8 cellular contexts compared by ENCODE assay signal in genomic region chr11:65454696-65455456, GRCh38. TPM values are rescaled to one million over a fixed set of nuclear protein-coding genes. Genes with fewer than 3 reads are reported as not detected.
DNase-seq lines count a peak whose midpoint lies in the region; ATAC-seq, FAIRE-seq and TF ChIP-seq lines count a peak whose summit lies in the region.

No MANE protein-coding gene starts in this region.

- H3K4me3 Mint-ChIP-seq in T-helper 2 cell treated with Interferon-gamma antibody and Interleukin-4, amounts not matched to agents 5 μg/mL and 100 μg/mL, for 36 hours: peak overlapping the region; percentile 92
- peak overlapping the region; percentile 81 for H3K4me3 Mint-ChIP-seq in astrocyte (ENCODE audit: unreplicated experiment)

- peak; percentile 64 for DNase-seq in GDM1 (lab: John Stamatoyannopoulos, UW)
- DNase-seq in MG63: peak; percentile 83
- DNase-seq in T-helper 2 cell treated with Interferon-gamma antibody and Interleukin-4, amounts not matched to agents 5 μg/mL and 100 μg/mL, for 36 hours (ENCODE audit: low spot score): peak; percentile 84
- DNase-seq in astrocyte (ENCODE audit: low read depth): no peak
- DNase-seq in hippocampal formation (lab: John Stamatoyannopoulos, UW): peak; percentile 70 to 82
- peak; percentile 88 to 94 for DNase-seq in gastrocnemius medialis
- DNase-seq in amniotic stem cell (lab: John Stamatoyannopoulos, UW): no peak

- peaks cover 24% of the 10 kb centered on the region for H3K4me1 ChIP-seq in astrocyte (ENCODE audit: insufficient read depth, low read length)
- H3K4me1 ChIP-seq in gastrocnemius medialis: peaks cover 12 to 16% of the 10 kb centered on the region in 2 donors

- no peak for TF ChIP-seq CTCF in astrocyte (IDR thresholded peaks at IDR 0.05; ENCODE audit: insufficient read depth, low read depth, low read length)
- TF ChIP-seq CTCF in gastrocnemius medialis (IDR thresholded peaks at IDR 0.05 in 4 of 5, conservative IDR thresholded peaks at IDR 0.05 in 1 of 5): no peak

- H3K27ac Mint-ChIP-seq in T-helper 2 cell treated with Interferon-gamma antibody and Interleukin-4, amounts not matched to agents 5 μg/mL and 100 μg/mL, for 36 hours: peak overlapping the region; percentile 76
- H3K27ac Mint-ChIP-seq in astrocyte (ENCODE audit: unreplicated experiment): peak overlapping the region; percentile 89

- H3K9me3 Mint-ChIP-seq in T-helper 2 cell treated with Interferon-gamma antibody and Interleukin-4, amounts not matched to agents 5 μg/mL and 100 μg/mL, for 36 hours: no peaks in the 10 kb centered on the region
- peaks cover 3% of the 10 kb centered on the region for H3K9me3 Mint-ChIP-seq in astrocyte (ENCODE audit: unreplicated experiment)

- H3K9me3 ChIP-seq in MG63 (no peaks in the 10 kb centered on the region), astrocyte (ENCODE audit: insufficient read depth, low read depth, low read length) (no peaks in the 10 kb centered on the region), gastrocnemius medialis (no peaks in the 10 kb centered on the region)

- H3K27me3 Mint-ChIP-seq in T-helper 2 cell treated with Interferon-gamma antibody and Interleukin-4, amounts not matched to agents 5 μg/mL and 100 μg/mL, for 36 hours (ENCODE audit: low read depth): no peaks in the 10 kb centered on the region
- H3K27me3 Mint-ChIP-seq in astrocyte (ENCODE audit: low read depth, unreplicated experiment): no peaks in the 10 kb centered on the region

- H3K36me3 ChIP-seq in MG63: peaks cover 35% of the 10 kb centered on the region
- no peaks in the 10 kb centered on the region for H3K36me3 ChIP-seq in astrocyte (ENCODE audit: insufficient read depth, low read length)
- no peaks in the 10 kb centered on the region for H3K36me3 ChIP-seq in gastrocnemius medialis

- H3K79me2 ChIP-seq in astrocyte (ENCODE audit: insufficient read depth, low read length): peaks cover 13% of the 10 kb centered on the region

- in situ Hi-C loops in gastrocnemius medialis (cut with MboI; ENCODE audit: low sequenced_read_pairs in 4 of 4): no loop called here

- H3K4me3 ChIP-seq in MG63: peak overlapping the region; percentile 47
- H3K4me3 ChIP-seq in astrocyte (ENCODE audit: insufficient read depth, low read depth, low read length): peak overlapping the region; percentile 63
- peak overlapping the region; percentile 55 to 74 (median 58) for H3K4me3 ChIP-seq in gastrocnemius medialis

- no peaks in the 10 kb centered on the region for H3K27me3 ChIP-seq in MG63
- H3K27me3 ChIP-seq in astrocyte (ENCODE audit: insufficient read depth, low read length): no peaks in the 10 kb centered on the region
- H3K27me3 ChIP-seq in gastrocnemius medialis: no peaks in the 10 kb centered on the region

- H3K9ac ChIP-seq in astrocyte (ENCODE audit: low read length): peak overlapping the region; percentile 86

- H4K20me1 ChIP-seq in astrocyte (ENCODE audit: insufficient read depth, low read length): no peaks in the 10 kb centered on the region

- ATAC-seq in GM21786 (IDR thresholded peaks at IDR 0.05; ENCODE audit: unreplicated experiment) (peak; percentile 76), gastrocnemius medialis (peak; percentile 80 to 88)

- peak overlapping the region; percentile 82 for H3K27ac ChIP-seq in astrocyte (ENCODE audit: low read depth, low read length)
- H3K27ac ChIP-seq in gastrocnemius medialis: peak overlapping the region; percentile 87 to 93 (median 90)

- H2AFZ ChIP-seq in astrocyte (ENCODE audit: low read depth, low read length): peak overlapping the region; percentile 70

- peak overlapping the region; percentile 92 for H3K4me2 ChIP-seq in astrocyte (ENCODE audit: low read length)

- no peak for FAIRE-seq in astrocyte (lab: Jason Lieb, UNC)

- peaks cover 21% of the 10 kb centered on the region for H3K4me1 Mint-ChIP-seq in T-helper 2 cell treated with Interferon-gamma antibody and Interleukin-4, amounts not matched to agents 5 μg/mL and 100 μg/mL, for 36 hours (ENCODE audit: low read depth)
- H3K4me1 Mint-ChIP-seq in astrocyte (ENCODE audit: low read depth, unreplicated experiment): peaks cover 17% of the 10 kb centered on the region

- TF ChIP-seq POLR2A in gastrocnemius medialis (IDR thresholded peaks at IDR 0.05): peak; percentile 83 to 95

- intact Hi-C loops in gastrocnemius medialis (cut with DNase I; ENCODE audit: low total_unique reads): loop anchor here (2.0 kb wide), 2 partner anchors 16 to 38 kb away; no protein-coding TSS in a partner anchor

- H3K36me3 Mint-ChIP-seq in T-helper 2 cell treated with Interferon-gamma antibody and Interleukin-4, amounts not matched to agents 5 μg/mL and 100 μg/mL, for 36 hours (ENCODE audit: low read depth): peaks cover 3% of the 10 kb centered on the region
- H3K36me3 Mint-ChIP-seq in astrocyte (ENCODE audit: low read depth, unreplicated experiment): peaks cover 6% of the 10 kb centered on the region

RNA-seq across cellular contexts. Expression of gene NEAT1, which starts 32.3 kb away (rescaled TPM):
- 4.8 and 7.7 TPM in 2 replicates for total RNA-seq in MG63 (2014; rRNA removed; shearing (Covaris generic); ENCODE audit: low replicate concordance)
- total RNA-seq in astrocyte (202 and 317 TPM in 2 replicates), gastrocnemius medialis (100 to 1,000 TPM in 1 of 4 donors, 10 to 100 TPM in 3; 24.1 to 472 (median 32.8) TPM)

RNA-seq across cellular contexts. Expression of gene MALAT1, which starts 44.0 kb away (rescaled TPM):
- 258 and 283 TPM in 2 replicates for total RNA-seq in MG63 (2014; rRNA removed; shearing (Covaris generic); ENCODE audit: low replicate concordance)
- 7,772 and 8,991 TPM in 2 replicates for total RNA-seq in astrocyte
- total RNA-seq in gastrocnemius medialis: 1,000 to 10,000 TPM in 3 of 4 donors, 100 to 1,000 TPM in 1; 874 to 6,745 (median 1,938) TPM

Comparison
In these comparisons a context has a peak if more than half of its experiments do, and no peak if none do; other contexts are left out.
1. DNase-seq: peak in GDM1 (single experiment), MG63 (single experiment), T-helper 2 cell treated with Interferon-gamma antibody and Interleukin-4, amounts not matched to agents 5 μg/mL and 100 μg/mL, for 36 hours (single experiment), hippocampal formation (2 of 2) and gastrocnemius medialis (2 of 2); none in astrocyte (single experiment) and amniotic stem cell (single experiment).
2. Peak in every context shown above with its lines, with median percentiles within 50 percentile points of each other: H3K4me3 ChIP-seq.